Comparison of ENCODE assay signal across 35 cellular contexts in the genomic region with DNA sequence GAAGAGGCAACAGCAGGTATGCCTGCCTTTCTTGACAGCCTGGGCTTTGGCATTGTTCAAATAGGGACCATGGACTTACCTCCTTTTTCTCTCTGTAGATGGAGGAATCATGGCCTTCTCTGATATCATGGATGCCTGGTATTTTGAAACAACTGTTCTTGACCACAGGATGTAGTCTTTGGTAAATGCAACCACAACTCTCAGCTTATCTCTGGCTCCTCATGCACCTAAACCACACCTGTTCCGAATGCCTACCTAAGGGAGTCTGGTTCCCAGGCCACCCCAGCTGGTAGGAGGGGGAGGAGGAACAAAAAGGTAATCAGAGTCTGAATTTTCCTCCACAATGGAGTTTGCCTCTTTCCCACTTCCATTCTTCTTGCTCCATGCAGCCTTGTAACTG. TPM values are rescaled to one million over a fixed set of nuclear protein-coding genes. Genes with fewer than 3 reads are reported as not detected.
DNase-seq lines count a peak whose midpoint lies in the region; ATAC-seq, FAIRE-seq and TF ChIP-seq lines count a peak whose summit lies in the region.
"Had no signal": no experiment of that assay in that cellular context is flagged by ENCODE, and none has a peak within 500 bp of the region (broad histone marks: within the 10 kb centered on the region; RNA-seq: fewer than 3 reads in every experiment).

No MANE protein-coding gene starts in this region.

- H3K4me3 Mint-ChIP-seq in MCF 10A (ENCODE audit: unreplicated experiment) (no peak overlapping the region), progenitor cell of endocrine pancreas (ENCODE audit: low read depth) (no peak overlapping the region)
- H3K4me3 Mint-ChIP-seq: activated naive CD8-positive, alpha-beta T cell; CD4-positive, alpha-beta memory T cell; central memory CD8-positive, alpha-beta T cell; T-cell had no signal

- TF ChIP-seq CTCF in mammary epithelial cell (conservative IDR thresholded peaks at IDR 0.05 in 1 of 2, IDR thresholded peaks at IDR 0.05 in 1 of 2; ENCODE audit: extremely low read depth in 1 of 2, insufficient read depth in 1 of 2, low read depth in 1 of 2, low read length in 2 of 2): no peak
- TF ChIP-seq CTCF in MCF 10A (IDR thresholded peaks at IDR 0.05; ENCODE audit: unreplicated experiment): no peak
- no peak for TF ChIP-seq CTCF in H1 (IDR thresholded peaks at IDR 0.05; ENCODE audit: control extremely low read depth in 1 of 3, insufficient read depth in 1 of 3, low read depth in 1 of 3, low read length in 3 of 3)
- no peak for TF ChIP-seq CTCF in progenitor cell of endocrine pancreas (IDR thresholded peaks at IDR 0.05; ENCODE audit: unreplicated experiment)
- no peak for TF ChIP-seq CTCF in lower lobe of right lung (IDR thresholded peaks at IDR 0.05)

- H3K4me3 ChIP-seq in mammary epithelial cell (replicated peaks in 1 of 3; ENCODE audit: insufficient read depth in 1 of 3, low read depth in 2 of 3, low read length in 3 of 3): no peak overlapping the region
- no peak overlapping the region for H3K4me3 ChIP-seq in H1 (ENCODE audit: extremely low read depth in 1 of 4, insufficient read depth in 2 of 4, low read depth in 3 of 4, low read length in 4 of 4)
- no peak overlapping the region for H3K4me3 ChIP-seq in lower lobe of right lung
- H3K4me3 ChIP-seq: gastroesophageal sphincter, Peyer's patch, spleen, tibial nerve had no signal

- H4K5ac ChIP-seq in H1 (ENCODE audit: insufficient read length, low read depth, low read length): no peak overlapping the region

- no peaks in the 10 kb centered on the region for H3K79me1 ChIP-seq in H1 (ENCODE audit: low read depth, low read length)

- no peaks in the 10 kb centered on the region for H3K4me1 ChIP-seq in mammary epithelial cell (ENCODE audit: insufficient read depth, low read length)
- H3K4me1 ChIP-seq in H1 (replicated peaks in 1 of 4; ENCODE audit: control insufficient read depth in 3 of 4, insufficient read depth in 4 of 4, low read length in 3 of 4): peaks cover 16 to 27% (median 23%) of the 10 kb centered on the region in 4 experiments
- peaks cover 4% of the 10 kb centered on the region for H3K4me1 ChIP-seq in lower lobe of right lung
- H3K4me1 ChIP-seq: Peyer's patch had no signal

- H2AFZ ChIP-seq in mammary epithelial cell (ENCODE audit: low read depth, low read length) (no peak overlapping the region), H1 (ENCODE audit: low read length) (no peak overlapping the region)

- no peak for TF ChIP-seq POLR2A in H1 (IDR thresholded peaks at IDR 0.05; ENCODE audit: control extremely low read depth in 1 of 2, low read depth in 2 of 2, low read length in 2 of 2)

- H3K27ac Mint-ChIP-seq in MCF 10A (ENCODE audit: low read depth, unreplicated experiment) (no peak overlapping the region), progenitor cell of endocrine pancreas (peak overlapping the region; percentile 64)
- H3K27ac Mint-ChIP-seq: activated naive CD8-positive, alpha-beta T cell; activated T-helper 2 cell treated with anti-CD3 and anti-CD28 coated beads, Interferon-gamma antibody, Interleukin-2, Interleukin-4, amounts not matched to agents 10 μg/mL and 5 μg/mL and 100 μg/mL, durations not matched to agents 14 hours and 24 hours and 36 hours; immature natural killer cell; T-cell had no signal

- H3K36me3 ChIP-seq in mammary epithelial cell (ENCODE audit: insufficient read depth, low read length) (no peaks in the 10 kb centered on the region), H1 (ENCODE audit: control insufficient read depth in 2 of 4, insufficient read depth in 4 of 4, low read length in 3 of 4) (peaks cover 0 to 4% (median 0%) of the 10 kb centered on the region in 4 experiments; a peak in 1 of 8 replicates), lower lobe of right lung (no peaks in the 10 kb centered on the region)
- H3K36me3 ChIP-seq: gastroesophageal sphincter, Peyer's patch had no signal

- peak overlapping the region; percentile 22 for H4K91ac ChIP-seq in H1 (replicated peaks; ENCODE audit: insufficient read length, low read length)

- TF ChIP-seq RAD21 in H1 (IDR thresholded peaks at IDR 0.05 in 1 of 2, conservative IDR thresholded peaks at IDR 0.05 in 1 of 2; ENCODE audit: low read depth in 2 of 2, low read length in 2 of 2): no peak

- WGBS in mammary epithelial cell (ENCODE audit: low coverage, missing lambda C conversion rate): 100% methylated on average over 1 of the region's 1 CpG
- 89% methylated on average over 1 of the region's 1 CpG; no CpG with 5 or more reads in 1 of the 2 experiments for WGBS in H1 (ENCODE audit: extremely low coverage in 1 of 2, insufficient coverage in 1 of 2, insufficient read length in 1 of 2, insufficient replicate concordance in 2 of 2, low coverage in 1 of 2, low lambda C conversion rate in 2 of 2, missing lambda C conversion rate in 1 of 2), 2 experiments

- H3K9me3 ChIP-seq in mammary epithelial cell (replicated peaks; ENCODE audit: insufficient read depth, low read length): no peaks in the 10 kb centered on the region
- H3K9me3 ChIP-seq in H1 (ENCODE audit: insufficient read depth in 2 of 2, low read depth in 1 of 2, low read length in 1 of 2): no peaks in the 10 kb centered on the region
- H3K9me3 ChIP-seq in lower lobe of right lung: no peaks in the 10 kb centered on the region
- H3K9me3 ChIP-seq: gastroesophageal sphincter, Peyer's patch, spleen, tibial nerve had no signal

- POLR2A ChIA-PET in MCF 10A (lab: Yijun Ruan, JAX): interaction anchor here (1.6 kb wide), 1 partner anchor 42 kb away, joined by 3 read pairs; no protein-coding TSS in a partner anchor
- POLR2A ChIA-PET in H1 (lab: Charles Lee; ENCODE audit: partially characterized antibody): interaction anchor here (1.1 to 4.3 kb wide), 3 partner anchors 13 to 88 kb away, joined by 3 to 19 read pairs (median 3); no protein-coding TSS in a partner anchor

- no peak for FAIRE-seq in H1 (lab: Jason Lieb, UNC)
- FAIRE-seq: A204.1, TTC549 had no signal

- H4K20me1 ChIP-seq in mammary epithelial cell (ENCODE audit: insufficient read depth, low read length) (no peaks in the 10 kb centered on the region), H1 (replicated peaks in 1 of 2; ENCODE audit: control insufficient read depth in 1 of 2, insufficient read depth in 2 of 2, low read length in 2 of 2) (no peaks in the 10 kb centered on the region)

- H3K27me3 Mint-ChIP-seq in MCF 10A (ENCODE audit: insufficient read depth, unreplicated experiment) (no peaks in the 10 kb centered on the region), progenitor cell of endocrine pancreas (no peaks in the 10 kb centered on the region)
- H3K27me3 Mint-ChIP-seq: activated naive CD8-positive, alpha-beta T cell; central memory CD8-positive, alpha-beta T cell; T-cell had no signal

- CTCF ChIA-PET in mammary epithelial cell (lab: Charles Lee; ENCODE audit: low non-redundant PET): no interaction called here
- CTCF ChIA-PET in MCF 10A (lab: Yijun Ruan, JAX): interaction anchor here (0.5 to 3.3 kb wide), 3 partner anchors 11 to 40 kb away, joined by 4 to 12 read pairs (median 7); no protein-coding TSS in a partner anchor
- CTCF ChIA-PET in H1 (lab: Charles Lee; ENCODE audit: partially characterized antibody): interaction anchor here (0.5 to 27.1 kb wide), 9 partner anchors 9 to 78 kb away, joined by 3 to 698 read pairs (median 12); partner anchors contain the start of gene CDK5RAP3

- no peak overlapping the region for H2AK5ac ChIP-seq in H1 (ENCODE audit: low read depth, low read length)

- intact Hi-C loops in mammary epithelial cell (cut with micrococcal nuclease) (no loop called here), MCF 10A (cut with micrococcal nuclease) (no loop called here), lower lobe of right lung (cut with DNase I) (no loop called here)

- H3K27me3 ChIP-seq in mammary epithelial cell (ENCODE audit: insufficient read depth, low read length): no peaks in the 10 kb centered on the region
- H3K27me3 ChIP-seq in H1 (replicated peaks in 1 of 4; ENCODE audit: control insufficient read depth in 3 of 4, extremely low read depth in 1 of 4, insufficient read depth in 3 of 4, low read length in 3 of 4): no peaks in the 10 kb centered on the region
- H3K27me3 ChIP-seq in lower lobe of right lung (ENCODE audit: low read depth): no peaks in the 10 kb centered on the region
- H3K27me3 ChIP-seq: Peyer's patch, spleen, tibial nerve had no signal

- H3K36me3 Mint-ChIP-seq in MCF 10A (ENCODE audit: insufficient read depth, unreplicated experiment): peaks cover 8% of the 10 kb centered on the region
- H3K36me3 Mint-ChIP-seq in progenitor cell of endocrine pancreas (ENCODE audit: insufficient read depth): peaks cover 4% of the 10 kb centered on the region
- H3K36me3 Mint-ChIP-seq: activated naive CD8-positive, alpha-beta T cell; naive B cell; T-cell had no signal

- no peak overlapping the region for H2BK15ac ChIP-seq in H1 (ENCODE audit: low read length)

- no peak overlapping the region for H2BK12ac ChIP-seq in H1 (ENCODE audit: low read depth, low read length)

- H2BK5ac ChIP-seq in H1 (ENCODE audit: low read depth, low read length): no peak overlapping the region

- no peaks in the 10 kb centered on the region for H3K4me1 Mint-ChIP-seq in MCF 10A (ENCODE audit: insufficient read depth, unreplicated experiment)
- H3K4me1 Mint-ChIP-seq in progenitor cell of endocrine pancreas (ENCODE audit: low read depth): peaks cover 75% of the 10 kb centered on the region

- in situ Hi-C loops in mammary epithelial cell (cut with MboI; ENCODE audit: low sequenced_read_pairs in 2 of 2): no loop called here

- H3K4me2 ChIP-seq in mammary epithelial cell (ENCODE audit: insufficient read depth, low read depth, low read length): no peak overlapping the region
- no peak overlapping the region for H3K4me2 ChIP-seq in H1 (ENCODE audit: insufficient read depth in 1 of 2, low read depth in 2 of 2, low read length in 2 of 2)

- H3K27ac ChIP-seq in mammary epithelial cell (ENCODE audit: insufficient read depth, low read depth, low read length) (no peak overlapping the region), H1 (ENCODE audit: low read depth, low read length) (no peak overlapping the region), lower lobe of right lung (no peak overlapping the region)
- H3K27ac ChIP-seq: gastroesophageal sphincter, Peyer's patch, spleen, tibial nerve had no signal

- dilution Hi-C loops in mammary epithelial cell (cut with HindIII; ENCODE audit: low sequenced_read_pairs): loop anchor here (5.0 kb wide), 1 partner anchor 37 kb away; no protein-coding TSS in a partner anchor

- no peak overlapping the region for H2BK20ac ChIP-seq in H1 (ENCODE audit: low read length)

- H3K79me2 ChIP-seq in mammary epithelial cell (ENCODE audit: insufficient read depth, low read length) (no peaks in the 10 kb centered on the region), H1 (ENCODE audit: control insufficient read depth in 1 of 2, insufficient read depth in 2 of 2, low read length in 2 of 2) (no peaks in the 10 kb centered on the region)

- H3K9me3 Mint-ChIP-seq in MCF 10A (ENCODE audit: unreplicated experiment): no peaks in the 10 kb centered on the region
- no peaks in the 10 kb centered on the region for H3K9me3 Mint-ChIP-seq in progenitor cell of endocrine pancreas (ENCODE audit: low read depth)
- H3K9me3 Mint-ChIP-seq: activated T-helper 2 cell treated with anti-CD3 and anti-CD28 coated beads, Interferon-gamma antibody, Interleukin-2, Interleukin-4, amounts not matched to agents 10 μg/mL and 5 μg/mL and 100 μg/mL, durations not matched to agents 14 hours and 24 hours and 36 hours; CD4-positive, alpha-beta memory T cell; central memory CD8-positive, alpha-beta T cell; immature natural killer cell; naive B cell; T-cell had no signal

- peak; percentile 24 for DNase-seq in mammary epithelial cell
- DNase-seq in MCF 10A (ENCODE audit: unreplicated experiment): no peak
- DNase-seq in OCI-M1 (lab: John Stamatoyannopoulos, UW): peak; percentile 25
- DNase-seq in H1 (ENCODE audit: low read depth in 1 of 2, low spot score in 2 of 2): no peak
- DNase-seq in progenitor cell of endocrine pancreas (ENCODE audit: low spot score, unreplicated experiment): no peak
- DNase-seq in HPDE6-E6E7 (ENCODE audit: extremely low spot score): no peak
- DNase-seq in lower lobe of right lung: no peak
- DNase-seq: activated CD4-positive, alpha-beta T cell treated with anti-CD3 and anti-CD28 coated beads, Interleukin-2, amount 50 U/mL, for 48 hours; CD4-positive, alpha-beta memory T cell; dermis blood vessel endothelial cell; EL; hypothalamus; immature natural killer cell; left colon; naive B cell; NCI-H1105; NCI-H2029; NCI-H526 treated with DMSO at 0.1 percent for 48 hours; Peyer's patch; right cardiac atrium; SIG-M5; stimulated activated CD4-positive, alpha-beta T cell treated with anti-CD3 and anti-CD28 coated beads, Interleukin-2, amount 100 ng/mL, for 48 hours; T-cell had no signal

- ATAC-seq in GM21825 (IDR thresholded peaks at IDR 0.05; ENCODE audit: unreplicated experiment): no peak
- no peak for ATAC-seq in lower lobe of right lung
- ATAC-seq: activated CD4-positive, CD25-positive, alpha-beta regulatory T cell treated with anti-CD3 and anti-CD28 coated beads, Interleukin-2, amount 50 U/mL, for 24 hours; gastroesophageal sphincter; left colon; right cardiac atrium; T-cell had no signal

- no peak overlapping the region for H3K14ac ChIP-seq in H1 (ENCODE audit: insufficient read length)

- no peak overlapping the region for H3K4ac ChIP-seq in H1 (replicated peaks; ENCODE audit: insufficient read length, low read depth, low read length)

- no peak overlapping the region for H3K9ac ChIP-seq in mammary epithelial cell (ENCODE audit: insufficient read depth, low read length)
- H3K9ac ChIP-seq in H1 (replicated peaks in 1 of 4; ENCODE audit: extremely low read depth in 1 of 4, low read depth in 3 of 4, low read length in 3 of 4): no peak overlapping the region; a peak in 1 of 7 replicates

- H3K23me2 ChIP-seq in H1 (ENCODE audit: low read depth, low read length): no peaks in the 10 kb centered on the region

- no TSS peak for BruUV-seq in mammary epithelial cell (replicated peaks; lab: Mats Ljungman, UMichigan)
- BruUV-seq in MCF 10A (replicated peaks; lab: Mats Ljungman, UMichigan): no TSS peak

- no peak for TF ChIP-seq EP300 in H1 (IDR thresholded peaks at IDR 0.05; ENCODE audit: borderline replicate concordance in 1 of 2, low read depth in 2 of 2, low read length in 2 of 2)

- no peak overlapping the region for H2BK120ac ChIP-seq in H1 (replicated peaks; ENCODE audit: low read depth, low read length)

- no peak overlapping the region for H3K23ac ChIP-seq in H1 (ENCODE audit: insufficient read length)

- H4K8ac ChIP-seq in H1 (ENCODE audit: extremely low read depth, insufficient read depth, low read length): no peak overlapping the region

- H3K56ac ChIP-seq in H1 (replicated peaks; ENCODE audit: insufficient read length, low read depth, low read length): no peak overlapping the region

- no peak overlapping the region for H3K18ac ChIP-seq in H1 (ENCODE audit: extremely low read depth, low read length)

RNA-seq across cellular contexts. Expression of gene CDK5RAP3, which starts 18.8 kb away (rescaled TPM):
- total RNA-seq in mammary epithelial cell (100 to 1,000 TPM in 1 of 2 donors, 10 to 100 TPM in 1; 35.3 to 116 TPM), MCF 10A (2022) (132 and 149 TPM in 2 replicates), progenitor cell of endocrine pancreas (336 and 344 TPM in 2 replicates), lower lobe of right lung (161 TPM)
- polyA plus RNA-seq in mammary epithelial cell (70.6 TPM), H1 (2011; rRNA removed) (93.2 and 119 TPM in 2 replicates)
- polyA minus RNA-seq in mammary epithelial cell: 121 TPM
- 88.2 and 97.6 TPM in 2 replicates for total RNA-seq in H1 (2021; fragmentation: NEBNext Ultra II Directional; extraction: Animal tissue kit (Norgen Biotek cat#: 25700))
- polyA plus RNA-seq in H1 (2011; cell fraction: cytosol; rRNA removed): 159 TPM
- polyA plus RNA-seq in H1 (2011; cell fraction: nucleus; rRNA removed): 845 TPM
- polyA plus RNA-seq in H1 (2012, experiment 1 of 2): 134 to 181 TPM (median 168 TPM) in 4 replicates
- polyA plus RNA-seq in H1 (2012, experiment 2 of 2): 47.9 TPM
- polyA plus RNA-seq in H1 (2013, experiment 1 of 2): 99.7 TPM
- polyA plus RNA-seq in H1 (2013, experiment 2 of 2): 95.7 TPM
- polyA minus RNA-seq in H1 (2011; rRNA and poly(A)+ RNA removed): 131 and 169 TPM in 2 replicates
- 41.5 TPM for polyA minus RNA-seq in H1 (2011; cell fraction: cytosol; rRNA and poly(A)+ RNA removed)
- polyA minus RNA-seq in H1 (2011; cell fraction: nucleus; rRNA and poly(A)+ RNA removed): 147 TPM

RNA-seq across cellular contexts. Expression of gene PRR15L, which starts 32.0 kb away (rescaled TPM):
- under 1 TPM; 0.33 to 0.50 TPM for total RNA-seq in mammary epithelial cell
- 0.74 TPM for polyA plus RNA-seq in mammary epithelial cell
- polyA minus RNA-seq in mammary epithelial cell: not detected
- not detected in 2 replicates for total RNA-seq in MCF 10A (2022)
- 0.26 and 0.34 TPM in 2 replicates for total RNA-seq in H1 (2021; fragmentation: NEBNext Ultra II Directional; extraction: Animal tissue kit (Norgen Biotek cat#: 25700))
- polyA plus RNA-seq in H1 (2011; rRNA removed): 1.1 TPM in 2 replicates
- 1.1 TPM for polyA plus RNA-seq in H1 (2011; cell fraction: cytosol; rRNA removed)
- 0.87 TPM for polyA plus RNA-seq in H1 (2011; cell fraction: nucleus; rRNA removed)
- 0.54 to 0.76 TPM (median 0.64 TPM) in 4 replicates for polyA plus RNA-seq in H1 (2012, experiment 1 of 2)
- polyA plus RNA-seq in H1 (2012, experiment 2 of 2): 0.70 TPM
- 0.20 TPM for polyA plus RNA-seq in H1 (2013, experiment 1 of 2)
- 0.20 TPM for polyA plus RNA-seq in H1 (2013, experiment 2 of 2)
- 0.51 and 0.98 TPM in 2 replicates for polyA minus RNA-seq in H1 (2011; rRNA and poly(A)+ RNA removed)
- polyA minus RNA-seq in H1 (2011; cell fraction: cytosol; rRNA and poly(A)+ RNA removed): 0.95 TPM
- 0.40 TPM for polyA minus RNA-seq in H1 (2011; cell fraction: nucleus; rRNA and poly(A)+ RNA removed)
- 32.2 and 36.1 TPM in 2 replicates for total RNA-seq in progenitor cell of endocrine pancreas
- 48.1 TPM for total RNA-seq in lower lobe of right lung
- total RNA-seq: activated T-helper 2 cell treated with anti-CD3 and anti-CD28 coated beads, Interferon-gamma antibody, Interleukin-2, Interleukin-4, amounts not matched to agents 10 μg/mL and 5 μg/mL and 100 μg/mL, durations not matched to agents 14 hours and 24 hours and 36 hours; CD4-positive, alpha-beta memory T cell; dermis blood vessel endothelial cell; H4; mesenteric fat pad; right cardiac atrium; spleen; tibial nerve had no signal
- polyA plus RNA-seq: right cardiac atrium had no signal

RNA-seq across cellular contexts. Expression of gene COPZ2, which starts 47.9 kb away (rescaled TPM):
- total RNA-seq in mammary epithelial cell: 10 to 100 TPM; 11.2 to 46.2 TPM
- polyA plus RNA-seq in mammary epithelial cell: 15.6 TPM
- polyA minus RNA-seq in mammary epithelial cell: 14.1 TPM
- 2.5 TPM in 1 of 2 replicates, not detected in the other for total RNA-seq in MCF 10A (2022)
- total RNA-seq in H1 (2021; fragmentation: NEBNext Ultra II Directional; extraction: Animal tissue kit (Norgen Biotek cat#: 25700)): not detected in 2 replicates
- polyA plus RNA-seq in H1 (2011; rRNA removed): 0.24 and 0.25 TPM in 2 replicates
- 0.23 TPM for polyA plus RNA-seq in H1 (2011; cell fraction: cytosol; rRNA removed)
- polyA plus RNA-seq in H1 (2011; cell fraction: nucleus; rRNA removed): 0.47 TPM
- polyA plus RNA-seq in H1 (2012, experiment 1 of 2): 0.34 to 0.45 TPM in 2 of 4 replicates, not detected in the others
- polyA plus RNA-seq in H1 (2012, experiment 2 of 2): not detected
- polyA plus RNA-seq in H1 (2013, experiment 1 of 2): 0.41 TPM
- polyA plus RNA-seq in H1 (2013, experiment 2 of 2): 0.70 TPM
- not detected in 2 replicates for polyA minus RNA-seq in H1 (2011; rRNA and poly(A)+ RNA removed)
- polyA minus RNA-seq in H1 (2011; cell fraction: cytosol; rRNA and poly(A)+ RNA removed): not detected
- not detected for polyA minus RNA-seq in H1 (2011; cell fraction: nucleus; rRNA and poly(A)+ RNA removed)
- total RNA-seq in progenitor cell of endocrine pancreas: 0.64 TPM in 1 of 2 replicates, not detected in the other
- total RNA-seq in lower lobe of right lung: 22.9 TPM

RNA-seq across cellular contexts. Expression of gene PNPO, which starts 48.3 kb away (rescaled TPM):
- total RNA-seq in mammary epithelial cell (10 to 100 TPM; 63.5 to 89.5 TPM), MCF 10A (2022) (56.8 and 58.4 TPM in 2 replicates), progenitor cell of endocrine pancreas (11.9 and 12.2 TPM in 2 replicates), lower lobe of right lung (29.2 TPM)
- polyA plus RNA-seq in mammary epithelial cell (62.4 TPM), H1 (2011; rRNA removed) (7.5 and 8.1 TPM in 2 replicates)
- polyA minus RNA-seq in mammary epithelial cell: 78.2 TPM
- total RNA-seq in H1 (2021; fragmentation: NEBNext Ultra II Directional; extraction: Animal tissue kit (Norgen Biotek cat#: 25700)): 7.0 and 8.8 TPM in 2 replicates
- polyA plus RNA-seq in H1 (2011; cell fraction: cytosol; rRNA removed): 7.3 TPM
- 4.6 TPM for polyA plus RNA-seq in H1 (2011; cell fraction: nucleus; rRNA removed)
- polyA plus RNA-seq in H1 (2012, experiment 1 of 2): 3.2 to 5.9 TPM (median 5.0 TPM) in 4 replicates
- polyA plus RNA-seq in H1 (2012, experiment 2 of 2): 4.7 TPM
- 5.1 TPM for polyA plus RNA-seq in H1 (2013, experiment 1 of 2)
- 5.1 TPM for polyA plus RNA-seq in H1 (2013, experiment 2 of 2)
- 10.6 and 10.7 TPM in 2 replicates for polyA minus RNA-seq in H1 (2011; rRNA and poly(A)+ RNA removed)
- 6.8 TPM for polyA minus RNA-seq in H1 (2011; cell fraction: cytosol; rRNA and poly(A)+ RNA removed)
- 5.2 TPM for polyA minus RNA-seq in H1 (2011; cell fraction: nucleus; rRNA and poly(A)+ RNA removed)

RNA-seq across cellular contexts. Expression of gene NFE2L1, which starts 58.5 kb away (rescaled TPM):
- 100 to 1,000 TPM; 283 to 291 TPM for total RNA-seq in mammary epithelial cell
- polyA plus RNA-seq in mammary epithelial cell: 138 TPM
- 315 TPM for polyA minus RNA-seq in mammary epithelial cell
- 235 and 315 TPM in 2 replicates for total RNA-seq in MCF 10A (2022)
- total RNA-seq in H1 (2021; fragmentation: NEBNext Ultra II Directional; extraction: Animal tissue kit (Norgen Biotek cat#: 25700)): 140 and 148 TPM in 2 replicates
- 143 and 173 TPM in 2 replicates for polyA plus RNA-seq in H1 (2011; rRNA removed)
- polyA plus RNA-seq in H1 (2011; cell fraction: cytosol; rRNA removed): 181 TPM
- polyA plus RNA-seq in H1 (2011; cell fraction: nucleus; rRNA removed): 178 TPM
- 161 to 195 TPM (median 173 TPM) in 4 replicates for polyA plus RNA-seq in H1 (2012, experiment 1 of 2)
- 101 TPM for polyA plus RNA-seq in H1 (2012, experiment 2 of 2)
- 146 TPM for polyA plus RNA-seq in H1 (2013, experiment 1 of 2)
- polyA plus RNA-seq in H1 (2013, experiment 2 of 2): 156 TPM
- 193 and 224 TPM in 2 replicates for polyA minus RNA-seq in H1 (2011; rRNA and poly(A)+ RNA removed)
- polyA minus RNA-seq in H1 (2011; cell fraction: cytosol; rRNA and poly(A)+ RNA removed): 160 TPM
- polyA minus RNA-seq in H1 (2011; cell fraction: nucleus; rRNA and poly(A)+ RNA removed): 99.1 TPM
- total RNA-seq in progenitor cell of endocrine pancreas: 123 and 124 TPM in 2 replicates
- 162 TPM for total RNA-seq in lower lobe of right lung

Comparison
In these comparisons a context has a peak if more than half of its experiments do, and no peak if none do; other contexts are left out.
1. DNase-seq: peak in mammary epithelial cell (single experiment) and OCI-M1 (single experiment); none in MCF 10A (single experiment), H1 (0 of 2), progenitor cell of endocrine pancreas (single experiment), HPDE6-E6E7 (single experiment) and lower lobe of right lung (single experiment).
2. RNA of gene PRR15L, which starts 32.0 kb away (total RNA-seq): 48.1 TPM in lower lobe of right lung (single experiment) and 32.2 to 36.1 TPM in progenitor cell of endocrine pancreas; 0.33 to 0.50 TPM in mammary epithelial cell, 0.26 to 0.34 TPM in H1 and not detected in MCF 10A; every median in the first group is over 10 times any median in the second.